In the genomic region with DNA sequence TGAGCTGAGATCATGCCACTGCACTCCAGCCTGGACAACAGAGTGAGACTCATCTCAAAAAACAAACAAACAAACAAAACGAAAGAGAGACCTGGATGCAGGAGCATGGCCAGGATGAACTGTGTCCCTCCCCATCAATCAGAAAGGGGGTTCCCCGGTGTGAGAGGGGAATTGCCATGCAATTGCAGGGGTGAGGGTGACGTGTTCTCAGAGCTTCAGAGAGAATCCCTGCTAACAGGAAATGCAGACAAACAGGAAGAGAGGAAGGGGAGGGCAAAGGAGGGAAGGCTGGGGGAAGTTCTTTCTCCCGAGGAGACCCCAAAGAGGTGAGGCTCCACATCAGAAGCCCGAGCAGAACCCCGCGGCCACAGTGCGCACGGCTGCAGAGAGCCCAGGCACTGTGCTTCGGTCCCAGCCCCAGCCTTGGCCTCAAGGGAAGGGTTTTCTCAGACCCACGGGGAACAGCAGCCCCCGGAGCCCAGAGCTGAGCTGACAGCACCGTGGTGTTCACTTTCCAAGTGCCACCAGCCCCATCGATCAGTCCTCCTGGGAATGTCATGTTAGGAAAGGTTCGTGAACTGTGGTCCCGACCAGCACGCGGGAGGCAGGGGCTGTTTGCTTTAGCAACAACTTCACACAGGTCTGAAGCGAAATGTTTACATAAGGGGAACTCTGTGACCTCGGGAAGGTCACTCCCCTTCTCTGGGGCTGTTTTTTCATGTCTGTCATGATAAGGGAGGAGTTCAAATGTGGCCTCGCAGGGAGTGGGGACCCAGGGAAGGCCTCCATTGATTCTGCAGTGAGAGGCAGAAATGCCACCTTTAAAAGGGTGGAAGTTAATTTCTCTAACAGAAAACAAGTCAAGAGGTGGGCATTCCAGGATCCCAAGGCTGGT, we compare ENCODE assay signal across 14 cellular contexts.
A peak's percentile ranks its signal among the peaks of the same experiment; 100 is the strongest.
DNase-seq lines count a peak whose midpoint lies in the region; ATAC-seq, FAIRE-seq and TF ChIP-seq lines count a peak whose summit lies in the region.
"Had no signal": no experiment of that assay in that cellular context is flagged by ENCODE, and none has a peak within 500 bp of the region (broad histone marks: within the 10 kb centered on the region; RNA-seq: fewer than 3 reads in every experiment).

No MANE protein-coding gene starts in this region.

- WGBS in HepG2 (ENCODE audit: low lambda C conversion rate): 0% methylated on average over 9 of the region's 21 CpGs

- no peaks in the 10 kb centered on the region for H3K9me3 ChIP-seq in HepG2 (ENCODE audit: low read length)
- H3K9me3 ChIP-seq in T-helper 17 cell (ENCODE audit: control insufficient read depth, low read length, poor library complexity, severe bottlenecking): no peaks in the 10 kb centered on the region
- H3K9me3 ChIP-seq in vagina: no peaks in the 10 kb centered on the region
- H3K9me3 ChIP-seq: adrenal gland, colonic mucosa had no signal

- peaks cover 35% of the 10 kb centered on the region for H3K4me1 ChIP-seq in HepG2 (ENCODE audit: insufficient read depth, low read length)
- no peaks in the 10 kb centered on the region for H3K4me1 ChIP-seq in vagina
- H3K4me1 ChIP-seq: adrenal gland had no signal

- H3K9ac ChIP-seq in HepG2 (ENCODE audit: insufficient read depth, low read depth, low read length): no peak overlapping the region

- POLR2A ChIA-PET in T-cell (lab: Charles Lee) (no interaction called here), HepG2 (lab: Yijun Ruan, JAX) (no interaction called here)

- no TSS peak for BruUV-seq in HepG2 (replicated peaks; lab: Mats Ljungman, UMichigan)

- H3K36me3 Mint-ChIP-seq in T-cell (no peaks in the 10 kb centered on the region), T-helper 17 cell (ENCODE audit: low read depth) (no peaks in the 10 kb centered on the region)
- H3K36me3 Mint-ChIP-seq in natural killer cell treated with Interleukin-12 subunit alpha and Interleukin-12 subunit beta and Interleukin-15 and Interleukin-18, amount 100 ng/mL, for 72 hours: no peaks in the 10 kb centered on the region

- intact Hi-C loops in left ventricle myocardium superior (cut with micrococcal nuclease) (no loop called here), cardiac septum (cut with DNase I) (no loop called here), HepG2 (cut with micrococcal nuclease; ENCODE audit: unreplicated experiment) (loop anchor here (1.0 kb wide), 1 partner anchor 27 kb away; no protein-coding TSS in a partner anchor), vagina (cut with DNase I) (no loop called here)

- peaks cover 3 to 12% of the 10 kb centered on the region in 2 donors for H3K27me3 Mint-ChIP-seq in T-cell
- H3K27me3 Mint-ChIP-seq in T-helper 17 cell: peaks cover 14% of the 10 kb centered on the region
- H3K27me3 Mint-ChIP-seq in natural killer cell treated with Interleukin-12 subunit alpha and Interleukin-12 subunit beta and Interleukin-15 and Interleukin-18, amount 100 ng/mL, for 72 hours: peaks cover 0 to 11% of the 10 kb centered on the region in 2 donors

- TF ChIP-seq CTCF in HepG2 (CRISPR knock-in tag; IDR thresholded peaks at IDR 0.05): peak; percentile 22; the same call in 1 of the 2 replicates
- no peak for TF ChIP-seq CTCF in vagina (IDR thresholded peaks at IDR 0.05)

- peak; percentile 48; the same call in 1 of the 2 replicates for TF ChIP-seq RAD21 in HepG2 (CRISPR knock-in tag; IDR thresholded peaks at IDR 0.05)

- DNase-seq in left ventricle myocardium superior (peak; percentile 2), cardiac septum (ENCODE audit: low spot score) (no peak), T-cell (peak in 2 of 34 experiments; percentile 11 to 15), HepG2 (ENCODE audit: low spot score) (peak; percentile 97), T-helper 17 cell (no peak), vagina (ENCODE audit: extremely low spot score in 2 of 2) (no peak), ACHN (no peak)
- DNase-seq in natural killer cell treated with Interleukin-12 subunit alpha and Interleukin-12 subunit beta and Interleukin-15 and Interleukin-18, amount 100 ng/mL, for 72 hours (ENCODE audit: low spot score): no peak
- DNase-seq: adrenal gland; AML-193; colonic mucosa; H7; NCI-H226; stimulated activated CD8-positive, alpha-beta memory T cell treated with anti-CD3 and anti-CD28 coated beads, Interleukin-4, amount 100 ng/mL, for 48 hours had no signal

- H3K36me3 ChIP-seq in HepG2 (replicated peaks in 1 of 2; ENCODE audit: control insufficient read depth in 1 of 2, insufficient read depth in 2 of 2, low read length in 2 of 2) (no peaks in the 10 kb centered on the region), vagina (no peaks in the 10 kb centered on the region)
- H3K36me3 ChIP-seq: adrenal gland, colonic mucosa had no signal

- peak overlapping the region; percentile 69 for H3K4me2 ChIP-seq in HepG2 (ENCODE audit: low read depth, low read length)

- H3K4me3 ChIP-seq in HepG2 (replicated peaks in 1 of 3; ENCODE audit: insufficient read depth in 1 of 3, low read depth in 2 of 3, low read length in 3 of 3) (peak overlapping the region in 1 of 3 experiments; percentile 46; a peak in 2 of 6 replicates), vagina (no peak overlapping the region)
- H3K4me3 ChIP-seq: adrenal gland, colonic mucosa had no signal

- H3K27ac Mint-ChIP-seq in T-cell (no peak overlapping the region), T-helper 17 cell (no peak overlapping the region)
- H3K27ac Mint-ChIP-seq in natural killer cell treated with Interleukin-12 subunit alpha and Interleukin-12 subunit beta and Interleukin-15 and Interleukin-18, amount 100 ng/mL, for 72 hours: no peak overlapping the region

- TF ChIP-seq EP300 in HepG2 (IDR thresholded peaks at IDR 0.05; ENCODE audit: low read depth in 2 of 2, low read length in 2 of 2) (peak; percentile 89 to 93), HepG2 (CRISPR knock-in tag; IDR thresholded peaks at IDR 0.05; ENCODE audit: borderline replicate concordance) (peak; percentile 85)

- in situ Hi-C loops in HepG2 (cut with HindIII; ENCODE audit: extremely low pct_ligation_motif_present, low pct_unique_long_range_greater_than_20kb) (no loop called here), ACHN (cut with HindIII; ENCODE audit: low pct_ligation_motif_present, low pct_unique_long_range_greater_than_20kb, low sequenced_read_pairs) (no loop called here)

- FAIRE-seq in HepG2 (lab: Jason Lieb, UNC): peak; percentile 97

- peaks cover 7% of the 10 kb centered on the region; the same call in 1 of the 2 replicates for H4K20me1 ChIP-seq in HepG2 (ENCODE audit: insufficient read depth, low read length)

- CTCF ChIA-PET in T-cell (lab: Charles Lee) (no interaction called here), HepG2 (lab: Yijun Ruan, JAX; ENCODE audit: low intra/inter-chr PET ratio, low total read pairs) (no interaction called here)

- ATAC-seq in left ventricle myocardium superior: no peak
- peak in 2 of 4 experiments; percentile 10 to 24 for ATAC-seq in T-cell (replicated peaks in 1 of 4)
- ATAC-seq in HepG2: peak; percentile 87
- no peak for ATAC-seq in T-helper 17 cell
- ATAC-seq in natural killer cell treated with Interleukin-12 subunit alpha and Interleukin-12 subunit beta and Interleukin-15 and Interleukin-18, amount 100 ng/mL, for 72 hours: no peak

- H3K4me1 Mint-ChIP-seq in T-cell: peaks cover 6 to 16% (median 9%) of the 10 kb centered on the region in 3 donors
- no peaks in the 10 kb centered on the region for H3K4me1 Mint-ChIP-seq in T-helper 17 cell
- peaks cover 6% of the 10 kb centered on the region in 2 donors for H3K4me1 Mint-ChIP-seq in natural killer cell treated with Interleukin-12 subunit alpha and Interleukin-12 subunit beta and Interleukin-15 and Interleukin-18, amount 100 ng/mL, for 72 hours (ENCODE audit: low read depth in 2 of 2)

- H3K27me3 ChIP-seq in HepG2 (ENCODE audit: control insufficient read depth in 1 of 2, insufficient read depth in 2 of 2, low read length in 2 of 2) (peaks cover 18 to 72% of the 10 kb centered on the region in 2 experiments; a peak in 4 of 5 replicates), vagina (no peaks in the 10 kb centered on the region)
- H3K27me3 ChIP-seq: adrenal gland, colonic mucosa had no signal

- no peak overlapping the region for H2AFZ ChIP-seq in HepG2 (ENCODE audit: low read length)

- H3K4me3 Mint-ChIP-seq in T-cell: peak overlapping the region in 2 of 3 donors; percentile 5 to 22
- H3K4me3 Mint-ChIP-seq in T-helper 17 cell: no peak overlapping the region
- H3K4me3 Mint-ChIP-seq in natural killer cell treated with Interleukin-12 subunit alpha and Interleukin-12 subunit beta and Interleukin-15 and Interleukin-18, amount 100 ng/mL, for 72 hours: no peak overlapping the region

- H3K9me3 Mint-ChIP-seq in T-cell: no peaks in the 10 kb centered on the region
- no peaks in the 10 kb centered on the region for H3K9me3 Mint-ChIP-seq in natural killer cell treated with Interleukin-12 subunit alpha and Interleukin-12 subunit beta and Interleukin-15 and Interleukin-18, amount 100 ng/mL, for 72 hours

- TF ChIP-seq POLR2A in HepG2 (IDR thresholded peaks at IDR 0.05; ENCODE audit: insufficient read depth in 1 of 2, low read depth in 2 of 2, low read length in 2 of 2) (no peak), vagina (IDR thresholded peaks at IDR 0.05) (no peak)

- no peaks in the 10 kb centered on the region for H3K79me2 ChIP-seq in HepG2 (ENCODE audit: insufficient read depth, low read length)

- peak overlapping the region; percentile 59 for H3K27ac ChIP-seq in HepG2 (ENCODE audit: extremely low read length, insufficient read depth, low read length)
- H3K27ac ChIP-seq in vagina: no peak overlapping the region
- H3K27ac ChIP-seq: adrenal gland, colonic mucosa had no signal

TF ChIP-seq in HepG2, 621 proteins besides CTCF, POLR2A, EP300 and RAD21 (continues in another document):
- TF ChIP-seq NFRKB (IDR thresholded peaks at IDR 0.05) (no peak), KDM5A (IDR thresholded peaks at IDR 0.05; ENCODE audit: borderline replicate concordance, low read length) (no peak), FOXC1 (CRISPR knock-in tag; IDR thresholded peaks at IDR 0.05; ENCODE audit: borderline replicate concordance) (peak; percentile 85; the same call in 1 of the 2 replicates), ZMYM2 (CRISPR knock-in tag; IDR thresholded peaks at IDR 0.05) (no peak)
- TF ChIP-seq, protein P1, sequence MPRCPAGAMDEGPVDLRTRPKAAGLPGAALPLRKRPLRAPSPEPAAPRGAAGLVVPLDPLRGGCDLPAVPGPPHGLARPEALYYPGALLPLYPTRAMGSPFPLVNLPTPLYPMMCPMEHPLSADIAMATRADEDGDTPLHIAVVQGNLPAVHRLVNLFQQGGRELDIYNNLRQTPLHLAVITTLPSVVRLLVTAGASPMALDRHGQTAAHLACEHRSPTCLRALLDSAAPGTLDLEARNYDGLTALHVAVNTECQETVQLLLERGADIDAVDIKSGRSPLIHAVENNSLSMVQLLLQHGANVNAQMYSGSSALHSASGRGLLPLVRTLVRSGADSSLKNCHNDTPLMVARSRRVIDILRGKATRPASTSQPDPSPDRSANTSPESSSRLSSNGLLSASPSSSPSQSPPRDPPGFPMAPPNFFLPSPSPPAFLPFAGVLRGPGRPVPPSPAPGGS (CRISPR knock-in tag; IDR thresholded peaks at IDR 0.05): peak; percentile 70; the same call in 1 of the 2 replicates

Comparison
In these comparisons a context has a peak if more than half of its experiments do, and no peak if none do; other contexts are left out.
1. DNase-seq: peak in left ventricle myocardium superior (single experiment) and HepG2 (single experiment); none in cardiac septum (single experiment), T-helper 17 cell (0 of 3), vagina (0 of 2), natural killer cell treated with Interleukin-12 subunit alpha and Interleukin-12 subunit beta and Interleukin-15 and Interleukin-18, amount 100 ng/mL, for 72 hours (single experiment) and ACHN (single experiment).
2. H3K4me3 Mint-ChIP-seq: peak in T-cell (2 of 3); none in T-helper 17 cell (single experiment) and natural killer cell treated with Interleukin-12 subunit alpha and Interleukin-12 subunit beta and Interleukin-15 and Interleukin-18, amount 100 ng/mL, for 72 hours (single experiment).